ENCODE assay signal across 22 cellular contexts in the genomic region with DNA sequence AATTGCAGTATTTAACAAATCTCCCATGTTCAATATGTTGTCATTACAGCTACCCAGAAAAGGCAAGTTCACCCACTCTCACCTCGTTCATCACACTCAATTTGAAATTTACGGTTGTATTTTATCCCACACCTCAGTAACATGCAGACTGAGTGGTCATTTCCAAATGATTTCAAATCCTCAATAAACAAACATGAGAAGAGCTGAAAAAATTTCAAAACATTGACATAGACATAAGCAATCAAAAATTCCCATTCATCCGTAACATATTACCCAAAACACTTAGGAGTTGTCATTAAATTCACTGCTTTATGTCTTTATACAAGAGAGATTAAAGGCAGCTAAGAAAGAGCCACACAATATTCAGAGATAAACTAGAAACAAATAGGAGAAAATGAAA.
"Had no signal": no experiment of that assay in that cellular context is flagged by ENCODE, and none has a peak within 500 bp of the region (broad histone marks: within the 10 kb centered on the region; RNA-seq: fewer than 3 reads in every experiment).

No MANE protein-coding gene starts in this region.

- DNase-seq: IMR-90, Karpas-422, KG1, MG63, NCI-H1092, NCI-H146, NCI-H1694 treated with DMSO at 0.1 percent for 48 hours, NCI-H1930, NCI-H2081, NCI-H2107, NCI-H226, NCI-H446, NCI-H510A, NCI-H524 treated with DMSO at 0.1 percent for 48 hours, NCI-H82, Right ventricle myocardium superior, RPMI8226, SIG-M5 had no signal

- H3K9me3 ChIP-seq: MG63, SJSA1 had no signal

- H3K36me3 ChIP-seq: MG63, SJSA1 had no signal

- H3K4me3 ChIP-seq: MG63, SJSA1, SK-N-MC had no signal

- H3K27me3 ChIP-seq: MG63, SJSA1 had no signal

- H3K4me1 ChIP-seq: SJSA1 had no signal

- FAIRE-seq: HepG2, RCC 7860 had no signal

- ATAC-seq: HepG2 had no signal
